Comparison of ENCODE assay signal across 8 cellular contexts in the genomic region with DNA sequence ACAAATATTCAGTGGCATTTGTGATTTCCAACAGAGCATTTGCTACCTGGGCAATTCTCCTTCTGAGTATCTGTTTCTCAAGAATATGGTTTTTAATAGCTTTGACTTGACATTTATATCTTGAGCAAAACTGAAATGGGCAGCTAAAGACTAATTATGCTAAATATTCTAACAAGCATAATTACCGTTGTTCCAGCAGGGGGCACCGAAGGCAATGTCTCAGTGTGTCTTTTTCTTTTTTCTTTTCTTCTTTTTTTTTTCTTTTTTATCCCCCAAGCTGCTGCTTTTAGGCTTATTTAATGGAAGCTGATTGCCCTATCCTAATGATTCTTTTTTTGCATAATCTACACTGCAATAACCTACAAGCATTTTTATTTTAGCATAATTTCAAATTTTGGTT.
DNase-seq lines count a peak whose midpoint lies in the region; ATAC-seq lines count a peak whose summit lies in the region.

No MANE protein-coding gene starts in this region.

- H3K27me3 Mint-ChIP-seq in activated CD4-positive, alpha-beta memory T cell treated with anti-CD3 and anti-CD28 coated beads for 36 hours, result no peaks in the 10 kb centered on the region

- no peaks in the 10 kb centered on the region for H3K9me3 Mint-ChIP-seq in activated CD4-positive, alpha-beta memory T cell treated with anti-CD3 and anti-CD28 coated beads for 36 hours

- DNase-seq in NCI-H510A treated with DMSO at 0.1 percent for 48 hours (lab: John Stamatoyannopoulos, UW), result peak; percentile 25
- no peak for DNase-seq in NCI-H510A (lab: John Stamatoyannopoulos, UW)
- DNase-seq in KG1 (lab: John Stamatoyannopoulos, UW), result peak; percentile 24
- peak; percentile 33 for DNase-seq in activated CD4-positive, alpha-beta memory T cell treated with anti-CD3 and anti-CD28 coated beads for 36 hours
- peak; percentile 43 for DNase-seq in iPS-NIHi11 (ENCODE audit: low spot score)
- no peak for DNase-seq in NCI-H524 treated with DMSO at 0.1 percent for 48 hours (lab: John Stamatoyannopoulos, UW)

- POLR2A ChIA-PET in activated CD4-positive, alpha-beta memory T cell treated with anti-CD3 and anti-CD28 coated beads for 36 hours (lab: Charles Lee), result no interaction called here

- H3K4me3 Mint-ChIP-seq in activated CD4-positive, alpha-beta memory T cell treated with anti-CD3 and anti-CD28 coated beads for 36 hours, result no peak overlapping the region

- CTCF ChIA-PET in activated CD4-positive, alpha-beta memory T cell treated with anti-CD3 and anti-CD28 coated beads for 36 hours (lab: Charles Lee), result interaction anchor here (0.6 to 3.0 kb wide), 13 partner anchors 8 to 624 kb away, joined by 3 to 22 read pairs (median 4); no protein-coding TSS in a partner anchor

- H3K4me1 Mint-ChIP-seq in activated CD4-positive, alpha-beta memory T cell treated with anti-CD3 and anti-CD28 coated beads for 36 hours (ENCODE audit: low read depth), result no peaks in the 10 kb centered on the region

- intact Hi-C loops in activated CD4-positive, alpha-beta memory T cell treated with anti-CD3 and anti-CD28 coated beads for 36 hours (cut with micrococcal nuclease), result no loop called here

- no peak overlapping the region for H3K27ac Mint-ChIP-seq in activated CD4-positive, alpha-beta memory T cell treated with anti-CD3 and anti-CD28 coated beads for 36 hours

- ATAC-seq in HG02678 (IDR thresholded peaks at IDR 0.05; ENCODE audit: unreplicated experiment) (no peak), GM21367 (IDR thresholded peaks at IDR 0.05; ENCODE audit: unreplicated experiment) (no peak)

- no peaks in the 10 kb centered on the region for H3K36me3 Mint-ChIP-seq in activated CD4-positive, alpha-beta memory T cell treated with anti-CD3 and anti-CD28 coated beads for 36 hours

Comparison
In these comparisons a context has a peak if more than half of its experiments do, and no peak if none do; other contexts are left out.
1. DNase-seq: peak in NCI-H510A treated with DMSO at 0.1 percent for 48 hours (single experiment), KG1 (single experiment), activated CD4-positive, alpha-beta memory T cell treated with anti-CD3 and anti-CD28 coated beads for 36 hours (single experiment) and iPS-NIHi11 (single experiment); none in NCI-H510A (single experiment) and NCI-H524 treated with DMSO at 0.1 percent for 48 hours (single experiment).